Comparison of ENCODE assay signal across 1 cellular context in the genomic region with DNA sequence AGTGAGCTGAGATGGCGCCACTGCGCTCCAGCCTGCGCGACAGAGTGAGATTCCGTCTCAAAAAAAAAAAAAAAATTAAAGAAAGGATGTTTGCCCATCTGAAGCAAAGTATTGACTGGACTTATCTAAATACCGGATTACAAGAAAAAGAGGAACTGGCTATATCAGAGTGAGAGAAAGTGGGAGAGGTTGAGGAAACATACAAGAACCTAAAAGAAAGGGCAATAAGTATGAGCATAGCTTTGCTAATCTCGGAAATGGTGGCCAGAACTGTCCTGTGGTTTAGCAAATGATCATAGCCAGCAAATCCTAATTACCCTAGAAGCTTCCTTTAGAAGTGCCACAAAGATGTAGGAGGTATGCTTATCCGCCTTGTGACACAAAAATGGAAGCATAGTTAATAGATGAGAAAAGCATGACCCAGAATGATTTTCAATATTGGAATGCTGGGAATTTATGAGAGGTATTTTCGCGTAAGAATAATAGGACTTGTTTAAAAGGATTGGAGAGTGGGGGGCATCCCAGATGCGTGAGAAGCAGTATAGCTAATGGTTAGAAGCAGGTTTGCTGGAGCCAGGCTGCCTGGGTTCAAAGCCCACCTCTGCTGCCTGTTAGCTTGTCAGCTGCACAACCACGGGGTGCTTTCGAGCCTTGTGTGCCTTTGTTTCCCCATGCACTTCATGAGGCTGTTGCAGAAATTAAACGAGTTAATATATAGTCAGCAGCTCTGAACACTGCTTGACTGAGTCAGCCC.
TF ChIP-seq lines count a peak whose summit lies in the region.

No MANE protein-coding gene starts in this region.

TF ChIP-seq in SK-N-SH, 30 proteins besides CTCF, POLR2A, EP300 and RAD21:
- peak; percentile 51; the same call in 1 of the 2 replicates for TF ChIP-seq FOSL2 (IDR thresholded peaks at IDR 0.05; ENCODE audit: borderline replicate concordance, low read depth)
- TF ChIP-seq TAF1 (IDR thresholded peaks at IDR 0.05; ENCODE audit: borderline replicate concordance, low read depth, low read length): no peak
- TF ChIP-seq YY1 (IDR thresholded peaks at IDR 0.05; ENCODE audit: low read depth): peak; percentile 14; the same call in 1 of the 2 replicates
- no peak for TF ChIP-seq ZBTB33 (IDR thresholded peaks at IDR 0.05; ENCODE audit: borderline replicate concordance, low read depth)
- 0 out of 2 replicates have a peak, but pooled peaks have one; percentile 22 for TF ChIP-seq TCF12 (IDR thresholded peaks at IDR 0.05)
- no peak for TF ChIP-seq CHD2 (IDR thresholded peaks at IDR 0.05; ENCODE audit: low read length, partially characterized antibody)
- TF ChIP-seq JUND (IDR thresholded peaks at IDR 0.05): 0 out of 2 replicates have a peak, but pooled peaks have one; percentile 38
